In genomic region chr5:158881076-158881880, GRCh38 we compare ENCODE assay signal across 1 cellular context.
TF ChIP-seq lines count a peak whose summit lies in the region.

No MANE protein-coding gene starts in this region.

TF ChIP-seq in GM23338, 12 proteins besides CTCF, POLR2A, EP300 and RAD21 (continued from another document):
- TF ChIP-seq, protein P1, sequence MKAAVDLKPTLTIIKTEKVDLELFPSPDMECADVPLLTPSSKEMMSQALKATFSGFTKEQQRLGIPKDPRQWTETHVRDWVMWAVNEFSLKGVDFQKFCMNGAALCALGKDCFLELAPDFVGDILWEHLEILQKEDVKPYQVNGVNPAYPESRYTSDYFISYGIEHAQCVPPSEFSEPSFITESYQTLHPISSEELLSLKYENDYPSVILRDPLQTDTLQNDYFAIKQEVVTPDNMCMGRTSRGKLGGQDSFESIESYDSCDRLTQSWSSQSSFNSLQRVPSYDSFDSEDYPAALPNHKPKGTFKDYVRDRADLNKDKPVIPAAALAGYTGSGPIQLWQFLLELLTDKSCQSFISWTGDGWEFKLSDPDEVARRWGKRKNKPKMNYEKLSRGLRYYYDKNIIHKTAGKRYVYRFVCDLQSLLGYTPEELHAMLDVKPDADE (IDR thresholded peaks at IDR 0.05) = no peak
- TF ChIP-seq STAT1 (IDR thresholded peaks at IDR 0.05; ENCODE audit: unreplicated experiment) = no peak
- TF ChIP-seq POLR2AphosphoS5 (IDR thresholded peaks at IDR 0.05; ENCODE audit: low read depth) = no peak
- no peak for TF ChIP-seq EZH2phosphoT487 (IDR thresholded peaks at IDR 0.05; ENCODE audit: unreplicated experiment)
